Comparison of ENCODE assay signal across 1 cellular context in the genomic region with DNA sequence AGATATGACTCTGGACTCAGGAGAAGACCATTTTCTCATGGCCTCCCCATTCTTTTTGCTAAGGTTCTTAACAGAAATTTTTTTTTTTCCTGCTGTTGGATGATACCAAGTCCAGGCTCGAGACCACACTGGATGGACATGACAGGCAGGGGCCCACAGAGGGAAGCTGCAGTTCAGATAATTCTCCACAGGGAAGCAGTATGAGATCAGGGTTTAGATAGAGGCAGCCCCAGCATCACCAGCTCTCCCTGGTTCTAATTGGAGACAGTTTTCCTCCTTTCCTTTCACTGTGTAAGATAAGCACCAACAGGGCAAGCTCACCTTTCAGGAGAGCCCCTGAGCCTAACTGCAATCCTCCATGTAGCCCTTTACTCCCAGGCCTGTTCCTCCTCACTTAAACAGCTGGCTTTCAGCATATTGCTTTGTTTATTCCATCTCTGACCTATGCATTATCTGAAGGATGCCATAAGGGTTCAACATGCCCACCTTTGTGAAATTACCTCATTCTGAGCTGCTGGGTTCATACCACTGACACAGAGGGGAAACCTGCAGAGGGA.
TF ChIP-seq lines count a peak whose summit lies in the region.

No MANE protein-coding gene starts in this region.

TF ChIP-seq in WTC11, 78 proteins besides CTCF, POLR2A, EP300 and RAD21 (continued from another document):
- TF ChIP-seq, protein P1, sequence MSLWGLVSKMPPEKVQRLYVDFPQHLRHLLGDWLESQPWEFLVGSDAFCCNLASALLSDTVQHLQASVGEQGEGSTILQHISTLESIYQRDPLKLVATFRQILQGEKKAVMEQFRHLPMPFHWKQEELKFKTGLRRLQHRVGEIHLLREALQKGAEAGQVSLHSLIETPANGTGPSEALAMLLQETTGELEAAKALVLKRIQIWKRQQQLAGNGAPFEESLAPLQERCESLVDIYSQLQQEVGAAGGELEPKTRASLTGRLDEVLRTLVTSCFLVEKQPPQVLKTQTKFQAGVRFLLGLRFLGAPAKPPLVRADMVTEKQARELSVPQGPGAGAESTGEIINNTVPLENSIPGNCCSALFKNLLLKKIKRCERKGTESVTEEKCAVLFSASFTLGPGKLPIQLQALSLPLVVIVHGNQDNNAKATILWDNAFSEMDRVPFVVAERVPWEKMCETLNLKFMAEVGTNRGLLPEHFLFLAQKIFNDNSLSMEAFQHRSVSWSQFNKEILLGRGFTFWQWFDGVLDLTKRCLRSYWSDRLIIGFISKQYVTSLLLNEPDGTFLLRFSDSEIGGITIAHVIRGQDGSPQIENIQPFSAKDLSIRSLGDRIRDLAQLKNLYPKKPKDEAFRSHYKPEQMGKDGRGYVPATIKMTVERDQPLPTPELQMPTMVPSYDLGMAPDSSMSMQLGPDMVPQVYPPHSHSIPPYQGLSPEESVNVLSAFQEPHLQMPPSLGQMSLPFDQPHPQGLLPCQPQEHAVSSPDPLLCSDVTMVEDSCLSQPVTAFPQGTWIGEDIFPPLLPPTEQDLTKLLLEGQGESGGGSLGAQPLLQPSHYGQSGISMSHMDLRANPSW (CRISPR knock-in tag; conservative IDR thresholded peaks at IDR 0.05; ENCODE audit: low read depth): no peak
- TF ChIP-seq, protein P2, sequence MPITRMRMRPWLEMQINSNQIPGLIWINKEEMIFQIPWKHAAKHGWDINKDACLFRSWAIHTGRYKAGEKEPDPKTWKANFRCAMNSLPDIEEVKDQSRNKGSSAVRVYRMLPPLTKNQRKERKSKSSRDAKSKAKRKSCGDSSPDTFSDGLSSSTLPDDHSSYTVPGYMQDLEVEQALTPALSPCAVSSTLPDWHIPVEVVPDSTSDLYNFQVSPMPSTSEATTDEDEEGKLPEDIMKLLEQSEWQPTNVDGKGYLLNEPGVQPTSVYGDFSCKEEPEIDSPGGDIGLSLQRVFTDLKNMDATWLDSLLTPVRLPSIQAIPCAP (CRISPR knock-in tag; IDR thresholded peaks at IDR 0.05): no peak
- TF ChIP-seq, protein P3, sequence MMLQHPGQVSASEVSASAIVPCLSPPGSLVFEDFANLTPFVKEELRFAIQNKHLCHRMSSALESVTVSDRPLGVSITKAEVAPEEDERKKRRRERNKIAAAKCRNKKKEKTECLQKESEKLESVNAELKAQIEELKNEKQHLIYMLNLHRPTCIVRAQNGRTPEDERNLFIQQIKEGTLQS (CRISPR knock-in tag; conservative IDR thresholded peaks at IDR 0.05): no peak
- no peak for TF ChIP-seq ZNF423 (CRISPR knock-in tag; IDR thresholded peaks at IDR 0.05)
- no peak for TF ChIP-seq ZNF396 (CRISPR knock-in tag; IDR thresholded peaks at IDR 0.05; ENCODE audit: borderline replicate concordance)
- TF ChIP-seq MYBL2 (CRISPR knock-in tag; IDR thresholded peaks at IDR 0.05): no peak
- TF ChIP-seq CREM (CRISPR knock-in tag; IDR thresholded peaks at IDR 0.05): no peak
